9 cellular contexts compared by ENCODE assay signal in genomic region chr19:48123907-48124675, GRCh38. TPM values are rescaled to one million over a fixed set of nuclear protein-coding genes. Genes with fewer than 3 reads are reported as not detected.
DNase-seq lines count a peak whose midpoint lies in the region; ATAC-seq and TF ChIP-seq lines count a peak whose summit lies in the region.
"Had no signal": no experiment of that assay in that cellular context is flagged by ENCODE, and none has a peak within 500 bp of the region (broad histone marks: within the 10 kb centered on the region; RNA-seq: fewer than 3 reads in every experiment).

No MANE protein-coding gene starts in this region.

- no peaks in the 10 kb centered on the region for H3K9me3 ChIP-seq in left lung

- DNase-seq in activated CD4-positive, alpha-beta T cell treated with anti-CD3 and anti-CD28 coated beads for 48 hours, result peak; percentile 80
- DNase-seq in activated CD4-positive, alpha-beta T cell treated with anti-CD3 and anti-CD28 coated beads for 1 hour, result no peak
- peak; percentile 67 for DNase-seq in activated CD8-positive, alpha-beta memory T cell treated with anti-CD3 and anti-CD28 coated beads, Interleukin-2, amount 50 U/mL, for 48 hours
- DNase-seq in iris pigment epithelial cell (ENCODE audit: low read depth) (peak; percentile 46), left lung (no peak), NOMO-1 treated with DMSO at 0.1 percent for 48 hours (lab: John Stamatoyannopoulos, UW; ENCODE audit: unreplicated experiment) (no peak)
- peak in 1 of 2 donors; percentile 15 for DNase-seq in stimulated activated effector memory CD8-positive, alpha-beta T cell treated with anti-CD3 and anti-CD28 coated beads, Interleukin-12 subunit alpha, Interleukin-12 subunit beta, amount 100 ng/mL, for 72 hours (ENCODE audit: low spot score in 2 of 2)

- no peak overlapping the region for H3K4me3 Mint-ChIP-seq in stimulated activated effector memory CD8-positive, alpha-beta T cell treated with anti-CD3 and anti-CD28 coated beads, Interleukin-12 subunit alpha, Interleukin-12 subunit beta, amount 100 ng/mL, for 72 hours
- H3K4me3 Mint-ChIP-seq: B cell had no signal

- no peaks in the 10 kb centered on the region for H3K27me3 ChIP-seq in left lung

- H3K4me1 ChIP-seq in left lung, result peaks cover 0 to 16% of the 10 kb centered on the region in 2 donors

- peaks cover 12% of the 10 kb centered on the region for H3K4me1 Mint-ChIP-seq in stimulated activated effector memory CD8-positive, alpha-beta T cell treated with anti-CD3 and anti-CD28 coated beads, Interleukin-12 subunit alpha, Interleukin-12 subunit beta, amount 100 ng/mL, for 72 hours

- H3K27ac Mint-ChIP-seq in stimulated activated effector memory CD8-positive, alpha-beta T cell treated with anti-CD3 and anti-CD28 coated beads, Interleukin-12 subunit alpha, Interleukin-12 subunit beta, amount 100 ng/mL, for 72 hours, result peak overlapping the region; percentile 23
- H3K27ac Mint-ChIP-seq: B cell had no signal

- H3K27ac ChIP-seq in left lung, result no peak overlapping the region

- peaks cover 100% of the 10 kb centered on the region for H3K36me3 Mint-ChIP-seq in stimulated activated effector memory CD8-positive, alpha-beta T cell treated with anti-CD3 and anti-CD28 coated beads, Interleukin-12 subunit alpha, Interleukin-12 subunit beta, amount 100 ng/mL, for 72 hours

- no peak for TF ChIP-seq CTCF in left lung (IDR thresholded peaks at IDR 0.05)

- ATAC-seq in stimulated activated effector memory CD8-positive, alpha-beta T cell treated with anti-CD3 and anti-CD28 coated beads, Interleukin-12 subunit alpha, Interleukin-12 subunit beta, amount 100 ng/mL, for 72 hours, result peak; percentile 83
- no peak for ATAC-seq in left lung
- no peak for ATAC-seq in GM21360 (IDR thresholded peaks at IDR 0.05; ENCODE audit: unreplicated experiment)

- peaks cover 0 to 61% of the 10 kb centered on the region in 2 donors for H3K36me3 ChIP-seq in left lung

- H3K9me3 Mint-ChIP-seq in stimulated activated effector memory CD8-positive, alpha-beta T cell treated with anti-CD3 and anti-CD28 coated beads, Interleukin-12 subunit alpha, Interleukin-12 subunit beta, amount 100 ng/mL, for 72 hours, result no peaks in the 10 kb centered on the region

- H3K4me3 ChIP-seq in left lung, result no peak overlapping the region

- intact Hi-C loops in left lung (cut with DNase I), result no loop called here

RNA-seq across cellular contexts. Expression of gene PLA2G4C, which starts 13.5 kb away (rescaled TPM):
- 10 to 100 TPM; 11.5 to 17.3 TPM for total RNA-seq in left lung

RNA-seq across cellular contexts. Expression of gene LIG1, which starts 46.1 kb away (rescaled TPM):
- 10 to 100 TPM; 26.7 to 27.4 TPM for total RNA-seq in left lung

RNA-seq across cellular contexts. Expression of gene ZSWIM9, which starts 46.4 kb away (rescaled TPM):
- 1 to 10 TPM; 6.5 to 6.6 TPM for total RNA-seq in left lung

Comparison
In these comparisons a context has a peak if more than half of its experiments do, and no peak if none do; other contexts are left out.
1. DNase-seq: peak in activated CD4-positive, alpha-beta T cell treated with anti-CD3 and anti-CD28 coated beads for 48 hours (single experiment), activated CD8-positive, alpha-beta memory T cell treated with anti-CD3 and anti-CD28 coated beads, Interleukin-2, amount 50 U/mL, for 48 hours (single experiment) and iris pigment epithelial cell (single experiment); none in activated CD4-positive, alpha-beta T cell treated with anti-CD3 and anti-CD28 coated beads for 1 hour (single experiment), left lung (0 of 2) and NOMO-1 treated with DMSO at 0.1 percent for 48 hours (single experiment).